8 cellular contexts compared by ENCODE assay signal in genomic region chr16:69761983-69762842, GRCh38. TPM values are rescaled to one million over a fixed set of nuclear protein-coding genes. Genes with fewer than 3 reads are reported as not detected.
DNase-seq lines count a peak whose midpoint lies in the region; ATAC-seq, FAIRE-seq and TF ChIP-seq lines count a peak whose summit lies in the region.

Gene WWP2, plus strand, starts transcription at chr16:69762332. Its CDS starts 24,679 bp downstream, at chr16:69787011.

- DNase-seq in A549 (ENCODE audit: low read depth in 1 of 2, low spot score in 1 of 2) (peak; percentile 77 to 82), NCI-H345 treated with DMSO at 0.1 percent for 48 hours (lab: John Stamatoyannopoulos, UW; ENCODE audit: unreplicated experiment) (peak; percentile 65), choroid plexus epithelial cell (ENCODE audit: low read depth) (peak; percentile 64)
- peak; percentile 73 to 77 for DNase-seq in activated CD4-positive, alpha-beta T cell treated with anti-CD3 and anti-CD28 coated beads for 4 hours
- DNase-seq in stimulated activated CD4-positive, alpha-beta T cell treated with anti-CD3 and anti-CD28 coated beads, Interleukin-1b, Interleukin-23, amount 100 ng/mL, for 24 hours (ENCODE audit: low read depth in 4 of 4, low spot score in 1 of 4): peak; percentile 51 to 69 (median 58)

- no peaks in the 10 kb centered on the region for H3K27me3 ChIP-seq in layer of hippocampus (ENCODE audit: control insufficient read depth, insufficient read depth, low read length)

- peak within 1 kb of the TSS; percentile 65 for H3K4me3 ChIP-seq in A549
- peak within 1 kb of the TSS; percentile 92 for H3K4me3 ChIP-seq in choroid plexus epithelial cell (ENCODE audit: low read depth, low read length)

- H3K27ac ChIP-seq in A549 (peak within 1 kb of the TSS; percentile 80 to 95), layer of hippocampus (ENCODE audit: low read depth, low read length) (peak within 1 kb of the TSS; percentile 90)

- peak within 1 kb of the TSS; percentile 94 for H3K4me2 ChIP-seq in A549

- FAIRE-seq in A549 (lab: Jason Lieb, UNC): no peak

- H3K9me3 ChIP-seq in A549: no peaks in the 10 kb centered on the region

- 6% methylated on average over 8 of the region's 68 CpGs for whole genome bisulfite sequencing in A549 (ENCODE audit: missing lambda C conversion rate)

- TF ChIP-seq POLR2A in A549 (IDR thresholded peaks at IDR 0.05; ENCODE audit: low read length): peak; percentile 71

- TF ChIP-seq CTCF in A549 (IDR thresholded peaks at IDR 0.05) (no peak), choroid plexus epithelial cell (conservative IDR thresholded peaks at IDR 0.05; ENCODE audit: low read depth, low read length) (no peak)

- no peak for TF ChIP-seq RAD21 in A549 (conservative IDR thresholded peaks at IDR 0.05 in 1 of 2, IDR thresholded peaks at IDR 0.05 in 1 of 2)

- H3K4me1 ChIP-seq in A549: peaks cover 11% of the 10 kb centered on the region; the same call in 2 of the 3 replicates

- ATAC-seq in A549: peak; percentile 85 to 92
- peak; percentile 59 for ATAC-seq in GM18519 (IDR thresholded peaks at IDR 0.05; ENCODE audit: low FRiP score, unreplicated experiment)
- peak; percentile 58 for ATAC-seq in HG03064 (IDR thresholded peaks at IDR 0.05; ENCODE audit: low read depth, unreplicated experiment)

- POLR2A ChIA-PET in A549 (lab: Yijun Ruan, JAX): interaction anchor here (0.7 to 2.0 kb wide), 3 partner anchors 9 to 56 kb away, joined by 3 to 11 read pairs (median 5); partner anchors contain the start of gene NQO1

- CTCF ChIA-PET in A549 (lab: Yijun Ruan, JAX): interaction anchor here (0.9 to 5.0 kb wide), 4 partner anchors 8 to 175 kb away, joined by 3 to 26 read pairs (median 6); partner anchors contain the start of gene NOB1

- TF ChIP-seq EP300 in A549 (IDR thresholded peaks at IDR 0.05): no peak

TF ChIP-seq in A549, 52 proteins besides CTCF, POLR2A, EP300 and RAD21:
- TF ChIP-seq SREBF2 (IDR thresholded peaks at IDR 0.05): no peak
- TF ChIP-seq MYC (IDR thresholded peaks at IDR 0.05; ENCODE audit: borderline replicate concordance, low read length): peak; percentile 65; the same call in 1 of the 2 replicates
- TF ChIP-seq CHD2 (IDR thresholded peaks at IDR 0.05; ENCODE audit: low read length, partially characterized antibody): no peak
- no peak for TF ChIP-seq ZSCAN20 (CRISPR knock-in tag; IDR thresholded peaks at IDR 0.05)
- peak; percentile 62; the same call in 1 of the 2 replicates for TF ChIP-seq HDAC2 (IDR thresholded peaks at IDR 0.05)
- TF ChIP-seq EHF (CRISPR knock-in tag; IDR thresholded peaks at IDR 0.05): peak; percentile 88; the same call in 1 of the 2 replicates
- TF ChIP-seq MAFK (IDR thresholded peaks at IDR 0.05; ENCODE audit: partially characterized antibody): peak; percentile 91
- no peak for TF ChIP-seq CEBPB (IDR thresholded peaks at IDR 0.05)
- peak; percentile 72; the same call in 1 of the 2 replicates for TF ChIP-seq CHD4 (IDR thresholded peaks at IDR 0.05; ENCODE audit: borderline replicate concordance)
- no peak for TF ChIP-seq CBX2 (IDR thresholded peaks at IDR 0.05; ENCODE audit: borderline replicate concordance, low read depth)
- peak; percentile 78; the same call in 1 of the 2 replicates for TF ChIP-seq FOSB (CRISPR knock-in tag; IDR thresholded peaks at IDR 0.05)
- no peak for TF ChIP-seq JUNB (IDR thresholded peaks at IDR 0.05)
- no peak for TF ChIP-seq TFCP2L1 (CRISPR knock-in tag; IDR thresholded peaks at IDR 0.05)
- TF ChIP-seq E2F6 (IDR thresholded peaks at IDR 0.05; ENCODE audit: borderline replicate concordance, low read depth): peak; percentile 36; the same call in 1 of the 2 replicates
- TF ChIP-seq USF2 (IDR thresholded peaks at IDR 0.05): peak; percentile 98
- peak; percentile 76 for TF ChIP-seq MAX (IDR thresholded peaks at IDR 0.05)
- no peak for TF ChIP-seq GATA3 (IDR thresholded peaks at IDR 0.05; ENCODE audit: borderline replicate concordance)
- TF ChIP-seq JUN (IDR thresholded peaks at IDR 0.05): peak; percentile 40 to 60; a peak in 1 of 5 replicates
- peak; percentile 77; the same call in 1 of the 2 replicates for TF ChIP-seq ATOH8 (CRISPR knock-in tag; IDR thresholded peaks at IDR 0.05; ENCODE audit: low read depth)
- TF ChIP-seq HOXB13 (CRISPR knock-in tag; IDR thresholded peaks at IDR 0.05; ENCODE audit: low read depth): peak; percentile 84; the same call in 1 of the 2 replicates
- peak; percentile 60; the same call in 1 of the 2 replicates for TF ChIP-seq BHLHE40 (IDR thresholded peaks at IDR 0.05; ENCODE audit: low read depth, low read length)
- TF ChIP-seq HOXB5 (CRISPR knock-in tag; IDR thresholded peaks at IDR 0.05): peak; percentile 92
- no peak for TF ChIP-seq TP53 (CRISPR knock-in tag; IDR thresholded peaks at IDR 0.05)
- TF ChIP-seq PHF8 (IDR thresholded peaks at IDR 0.05; ENCODE audit: borderline replicate concordance, low read depth): peak; percentile 88
- TF ChIP-seq BCL3 (IDR thresholded peaks at IDR 0.05): peak; percentile 61; the same call in 2 of the 3 replicates
- no peak for TF ChIP-seq FOSL2 (IDR thresholded peaks at IDR 0.05)
- TF ChIP-seq FOSL2 (CRISPR knock-in tag; IDR thresholded peaks at IDR 0.05): 0 out of 2 replicates have a peak, but pooled peaks have one; percentile 24
- 0 out of 2 replicates have a peak, but pooled peaks have one; percentile 39 for TF ChIP-seq KDM1A (IDR thresholded peaks at IDR 0.05; ENCODE audit: low read depth)
- no peak for TF ChIP-seq HMGXB4 (CRISPR knock-in tag; IDR thresholded peaks at IDR 0.05; ENCODE audit: borderline replicate concordance)

RNA-seq across cellular contexts. Expression of gene WWP2, which starts in this region (rescaled TPM):
- polyA plus RNA-seq in A549 (2011; rRNA removed) (15.5 and 16.1 TPM in 2 replicates), A549 (2017; fragmentation: RNase III; extraction: RNeasy Plus Mini Kit Qiagen cat#74134 plus additional on column Dnase treatment) (16.2 to 17.6 TPM (median 16.9 TPM) in 3 replicates)
- 12.5 and 15.3 TPM in 2 replicates for polyA plus RNA-seq in A549 (2012; cell fraction: cytosol; rRNA removed)
- 35.6 and 38.2 TPM in 2 replicates for polyA plus RNA-seq in A549 (2012; cell fraction: nucleus; rRNA removed)
- polyA minus RNA-seq in A549 (2011; rRNA and poly(A)+ RNA removed): 18.9 and 27.5 TPM in 2 replicates

Comparison
In these comparisons a context has a peak if more than half of its experiments do, and no peak if none do; other contexts are left out.
1. Peak in every context shown above with its lines: DNase-seq, ATAC-seq, H3K4me3 ChIP-seq and H3K27ac ChIP-seq.